14 cellular contexts compared by ENCODE assay signal in the genomic region with DNA sequence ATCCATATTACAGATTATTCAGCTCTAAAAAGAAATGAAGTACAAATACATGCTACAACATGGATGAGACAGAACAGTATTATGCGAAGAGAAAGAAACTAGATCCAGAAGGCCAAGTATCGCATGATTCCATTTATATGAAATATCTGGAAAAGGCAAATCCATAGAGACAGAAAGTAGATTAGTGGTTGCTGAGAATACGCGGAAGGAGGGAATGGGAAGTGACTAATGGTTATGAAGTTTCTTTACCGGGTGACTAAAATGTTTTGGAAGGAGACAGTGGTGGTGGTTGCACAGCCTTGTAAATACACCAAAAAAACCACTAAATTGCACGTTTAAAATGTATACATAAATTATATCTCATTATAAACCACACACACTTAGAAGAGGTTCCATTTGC.
DNase-seq lines count a peak whose midpoint lies in the region; ATAC-seq and TF ChIP-seq lines count a peak whose summit lies in the region.
"Had no signal": no experiment of that assay in that cellular context is flagged by ENCODE, and none has a peak within 500 bp of the region (broad histone marks: within the 10 kb centered on the region; RNA-seq: fewer than 3 reads in every experiment).

No MANE protein-coding gene starts in this region.

- ATAC-seq in HG03460 (IDR thresholded peaks at IDR 0.05; ENCODE audit: unreplicated experiment), result no peak
- ATAC-seq: left lung had no signal

- CTCF ChIA-PET in GM10248 (lab: Yijun Ruan, JAX), result no interaction called here

- no peak for TF ChIP-seq CTCF in GM10248 (IDR thresholded peaks at IDR 0.05; ENCODE audit: control extremely low read depth, extremely low read depth, low read depth, missing control alignments)

- DNase-seq in AG08395 (ENCODE audit: low spot score), result peak; percentile 73
- peak; percentile 69 for DNase-seq in HS-5 (ENCODE audit: low read depth)
- DNase-seq in amniotic stem cell (lab: John Stamatoyannopoulos, UW), result peak; percentile 34
- peak; percentile 29 for DNase-seq in glomerular visceral epithelial cell (ENCODE audit: extremely low spot score)
- DNase-seq in inferior parietal cortex (ENCODE audit: extremely low spot score), result no peak
- DNase-seq in NCI-H446 treated with DMSO at 0.1 percent for 48 hours (lab: John Stamatoyannopoulos, UW), result no peak
- no peak for DNase-seq in GM10248 (ENCODE audit: extremely low spot score)
- DNase-seq: activated CD4-positive, alpha-beta T cell treated with anti-CD3 and anti-CD28 coated beads for 36 hours; activated T-cell treated with anti-CD3 and anti-CD28 coated beads, Interleukin-2, amount 50 U/mL, for 72 hours; caudate nucleus; left lung; NCI-H1092 treated with DMSO at 0.1 percent for 48 hours; NCI-H748 treated with DMSO at 0.1 percent for 48 hours had no signal

- POLR2A ChIA-PET in GM10248 (lab: Yijun Ruan, JAX), result no interaction called here

Comparison
In these comparisons a context has a peak if more than half of its experiments do, and no peak if none do; other contexts are left out.
1. DNase-seq: peak in AG08395 (single experiment), HS-5 (single experiment), amniotic stem cell (single experiment) and glomerular visceral epithelial cell (single experiment); none in inferior parietal cortex (single experiment), NCI-H446 treated with DMSO at 0.1 percent for 48 hours (single experiment) and GM10248 (single experiment).